ENCODE assay signal across 21 cellular contexts in genomic region chr3:151919446-151919845, GRCh38. TPM values are rescaled to one million over a fixed set of nuclear protein-coding genes. Genes with fewer than 3 reads are reported as not detected.
"Had no signal": no experiment of that assay in that cellular context is flagged by ENCODE, and none has a peak within 500 bp of the region (broad histone marks: within the 10 kb centered on the region; RNA-seq: fewer than 3 reads in every experiment).

No MANE protein-coding gene starts in this region.

- DNase-seq: activated B cell treated with CpG ODN at 0.5 μM for 24 hours; activated CD4-positive, alpha-beta T cell treated with anti-CD3 and anti-CD28 coated beads for 36 hours; activated CD4-positive, alpha-beta T cell treated with anti-CD3 and anti-CD28 coated beads, Interleukin-2, amount 50 U/mL, for 48 hours; activated effector memory CD4-positive, alpha-beta T cell treated with anti-CD3 and anti-CD28 coated beads, Interleukin-2, amount 50 U/mL, for 16 hours; activated naive CD4-positive, alpha-beta T cell treated with anti-CD3 and anti-CD28 coated beads, Interleukin-2, amount 10 ng/mL, durations not matched to agents 7 days and 5 days; central memory CD4-positive, alpha-beta T cell; effector memory CD8-positive, alpha-beta T cell; foreskin fibroblast; kidney; lower lobe of right lung; naive thymus-derived CD4-positive, alpha-beta T cell; retina; stimulated activated CD4-positive, alpha-beta T cell treated with anti-CD3 and anti-CD28 coated beads, Interleukin-12 subunit alpha, Interleukin-12 subunit beta, amount 100 ng/mL, for 4 hours; stimulated activated CD4-positive, alpha-beta T cell treated with anti-CD3 and anti-CD28 coated beads, Interleukin-4, amount 100 ng/mL, for 4 hours; stimulated activated naive CD8-positive, alpha-beta T cell treated with anti-CD3 and anti-CD28 coated beads, Interleukin-15, Interleukin-2, amounts not matched to agents 100 U/mL and 50 U/mL, for 24 hours; T1000; uterus had no signal

- H3K27me3 ChIP-seq: tibial nerve, uterus had no signal

- H3K9me3 ChIP-seq: lower lobe of right lung, tibial nerve, uterus had no signal

- H3K27ac ChIP-seq: lower lobe of right lung, tibial nerve, uterus had no signal

- FAIRE-seq: endothelial cell of umbilical vein, kidney had no signal

- H3K36me3 ChIP-seq: lower lobe of right lung, tibial nerve, uterus had no signal

- H3K4me1 ChIP-seq: lower lobe of right lung, uterus had no signal

- H3K4me3 ChIP-seq: lower lobe of right lung, tibial nerve, uterus had no signal

- ATAC-seq: activated CD4-positive, alpha-beta T cell treated with anti-CD3 and anti-CD28 coated beads for 36 hours; effector memory CD8-positive, alpha-beta T cell; lower lobe of right lung; naive thymus-derived CD4-positive, alpha-beta T cell had no signal

RNA-seq across cellular contexts. Expression of gene SUCNR1, which starts 46.0 kb away (rescaled TPM):
- total RNA-seq: activated B cell treated with CpG ODN at 0.5 μM for 24 hours; activated CD4-positive, alpha-beta T cell treated with anti-CD3 and anti-CD28 coated beads for 36 hours; dermis microvascular lymphatic vessel endothelial cell; endothelial cell of umbilical vein; neural crest cell had no signal
- polyA plus RNA-seq: endothelial cell of umbilical vein; naive thymus-derived CD4-positive, alpha-beta T cell had no signal
